Comparison of ENCODE assay signal across 21 cellular contexts in the genomic region with DNA sequence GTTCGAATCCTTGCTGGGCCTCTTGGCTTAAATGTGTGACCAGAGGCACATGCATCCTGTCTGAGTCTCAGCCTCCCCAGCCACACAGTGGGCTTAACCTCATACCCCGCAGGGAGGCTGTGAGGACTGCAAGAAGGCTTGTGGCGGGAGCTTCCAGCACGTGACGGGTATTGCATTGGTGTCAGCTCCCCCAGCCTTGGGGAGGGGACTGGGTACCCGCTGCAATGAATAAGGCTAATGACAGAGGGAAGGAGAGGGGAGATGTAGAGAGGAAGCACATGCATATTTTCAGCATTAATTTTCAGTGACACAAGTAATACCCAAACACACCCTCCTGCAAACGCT. TPM values are rescaled to one million over a fixed set of nuclear protein-coding genes. Genes with fewer than 3 reads are reported as not detected.
A peak's percentile ranks its signal among the peaks of the same experiment; 100 is the strongest.
DNase-seq lines count a peak whose midpoint lies in the region; ATAC-seq, FAIRE-seq and TF ChIP-seq lines count a peak whose summit lies in the region.
"Had no signal": no experiment of that assay in that cellular context is flagged by ENCODE, and none has a peak within 500 bp of the region (broad histone marks: within the 10 kb centered on the region; RNA-seq: fewer than 3 reads in every experiment).

No MANE protein-coding gene starts in this region.

- H3K27me3 ChIP-seq in H7 (ENCODE audit: control insufficient read depth, insufficient read depth, low read length) (no peaks in the 10 kb centered on the region), OCI-LY1 (ENCODE audit: insufficient read depth, low read length) (peaks cover 5% of the 10 kb centered on the region), H1 (replicated peaks in 1 of 4; ENCODE audit: control insufficient read depth in 3 of 4, extremely low read depth in 1 of 4, insufficient read depth in 3 of 4, low read length in 3 of 4) (no peaks in the 10 kb centered on the region; a peak in 1 of 7 replicates), neuronal stem cell (ENCODE audit: control insufficient read depth in 3 of 3, insufficient read depth in 3 of 3, low read depth in 1 of 3, low read length in 3 of 3) (peaks cover 0 to 60% (median 0%) of the 10 kb centered on the region in 3 experiments), left lung (peaks cover 0 to 50% of the 10 kb centered on the region in 2 donors)

- H3K14ac ChIP-seq in H1 (ENCODE audit: insufficient read length) (no peak overlapping the region), neuronal stem cell (ENCODE audit: low read length) (no peak overlapping the region)

- H2AFZ ChIP-seq in OCI-LY1 (ENCODE audit: low read length) (no peak overlapping the region), H1 (ENCODE audit: low read length) (0 out of 2 replicates have a peak overlapping the region, but pooled peaks have one; percentile 45), neuronal stem cell (ENCODE audit: low read length) (no peak overlapping the region)
- H2AFZ ChIP-seq: PC-9 had no signal

- no peak overlapping the region for H4K8ac ChIP-seq in H1 (ENCODE audit: extremely low read depth, insufficient read depth, low read length)
- no peak overlapping the region for H4K8ac ChIP-seq in neuronal stem cell (ENCODE audit: low read depth, low read length)

- ATAC-seq in stimulated activated naive CD8-positive, alpha-beta T cell treated with anti-CD3 and anti-CD28 coated beads, Interleukin-15, Interleukin-2, amounts not matched to agents 100 U/mL and 50 U/mL, for 24 hours: no peak
- ATAC-seq in left lung: no peak
- ATAC-seq: CD8-positive, alpha-beta T cell had no signal

- H2BK5ac ChIP-seq in H1 (ENCODE audit: low read depth, low read length): peak overlapping the region; percentile 81; the same call in 1 of the 2 replicates
- no peak overlapping the region for H2BK5ac ChIP-seq in neuronal stem cell (ENCODE audit: low read length)

- H3K56ac ChIP-seq in H1 (replicated peaks; ENCODE audit: insufficient read length, low read depth, low read length): no peak overlapping the region

- no peak overlapping the region for H3K27ac ChIP-seq in OCI-LY1 (ENCODE audit: low read depth, low read length, poor library complexity, severe bottlenecking)
- H3K27ac ChIP-seq in H1 (ENCODE audit: low read depth, low read length): no peak overlapping the region
- H3K27ac ChIP-seq in neuronal stem cell (replicated peaks; ENCODE audit: low read length): no peak overlapping the region
- no peak overlapping the region for H3K27ac ChIP-seq in kidney (ENCODE audit: low read depth in 2 of 2, low read length in 2 of 2)
- H3K27ac ChIP-seq in left lung: no peak overlapping the region
- H3K27ac ChIP-seq: PC-9 had no signal

- H3K79me2 ChIP-seq in OCI-LY1 (ENCODE audit: insufficient read depth, low read length) (no peaks in the 10 kb centered on the region), H1 (ENCODE audit: control insufficient read depth in 1 of 2, insufficient read depth in 2 of 2, low read length in 2 of 2) (no peaks in the 10 kb centered on the region)

- TF ChIP-seq CTCF in OCI-LY1 (IDR thresholded peaks at IDR 0.05; ENCODE audit: low read length): 0 out of 2 replicates have a peak, but pooled peaks have one; percentile 9
- no peak for TF ChIP-seq CTCF in H1 (IDR thresholded peaks at IDR 0.05; ENCODE audit: control extremely low read depth in 1 of 3, insufficient read depth in 1 of 3, low read depth in 1 of 3, low read length in 3 of 3)
- TF ChIP-seq CTCF in kidney (IDR thresholded peaks at IDR 0.05; ENCODE audit: borderline replicate concordance, extremely low read depth, insufficient read depth): no peak
- TF ChIP-seq CTCF in left lung (IDR thresholded peaks at IDR 0.05): no peak

- H4K91ac ChIP-seq in H1 (replicated peaks; ENCODE audit: insufficient read length, low read length): no peak overlapping the region
- H4K91ac ChIP-seq in neuronal stem cell (ENCODE audit: low read depth, low read length, poor library complexity): no peak overlapping the region

- H2AK5ac ChIP-seq in H1 (ENCODE audit: low read depth, low read length): no peak overlapping the region; the same call in 1 of the 2 replicates
- no peak overlapping the region for H2AK5ac ChIP-seq in neuronal stem cell (ENCODE audit: low read depth, low read length)

- H3K18ac ChIP-seq in H1 (ENCODE audit: extremely low read depth, low read length) (0 out of 2 replicates have a peak overlapping the region, but pooled peaks have one; percentile 29), neuronal stem cell (ENCODE audit: low read length) (no peak overlapping the region)

- H3K36me3 ChIP-seq in H7 (replicated peaks; ENCODE audit: control insufficient read depth, insufficient read depth, low read length) (no peaks in the 10 kb centered on the region), OCI-LY1 (ENCODE audit: insufficient read depth, low read length) (no peaks in the 10 kb centered on the region), H1 (ENCODE audit: control insufficient read depth in 2 of 4, insufficient read depth in 4 of 4, low read length in 3 of 4) (no peaks in the 10 kb centered on the region), neuronal stem cell (replicated peaks in 1 of 2; ENCODE audit: control insufficient read depth in 2 of 2, insufficient read depth in 2 of 2, low read length in 2 of 2) (no peaks in the 10 kb centered on the region), kidney (ENCODE audit: control insufficient read depth in 1 of 2, insufficient read depth in 2 of 2, low read length in 2 of 2) (no peaks in the 10 kb centered on the region), left lung (no peaks in the 10 kb centered on the region)
- H3K36me3 ChIP-seq: HAP-1 had no signal

- CTCF ChIA-PET in H1 (lab: Charles Lee; ENCODE audit: partially characterized antibody): interaction anchor here (0.9 to 6.2 kb wide), 12 partner anchors 9 to 197 kb away, joined by 3 to 51 read pairs (median 3); a partner anchor contains a TSS

- H3K4ac ChIP-seq in H1 (replicated peaks; ENCODE audit: insufficient read length, low read depth, low read length) (no peak overlapping the region), neuronal stem cell (ENCODE audit: low read length) (no peak overlapping the region)

- peak overlapping the region; percentile 92; the same call in 1 of the 2 replicates for H2BK15ac ChIP-seq in H1 (ENCODE audit: low read length)
- H2BK15ac ChIP-seq in neuronal stem cell (ENCODE audit: low read length): peak overlapping the region; percentile 22

- no peak overlapping the region for H3K23ac ChIP-seq in H1 (ENCODE audit: insufficient read length)
- no peak overlapping the region for H3K23ac ChIP-seq in neuronal stem cell (ENCODE audit: low read depth, low read length, poor library complexity)

- no peaks in the 10 kb centered on the region for H3F3A ChIP-seq in OCI-LY1 (ENCODE audit: insufficient read depth, low read length)

- H3K4me2 ChIP-seq in OCI-LY1 (ENCODE audit: low read length) (no peak overlapping the region), H1 (ENCODE audit: insufficient read depth in 1 of 2, low read depth in 2 of 2, low read length in 2 of 2) (peak overlapping the region; percentile 4 to 51; a peak in 1 of 4 replicates), neuronal stem cell (ENCODE audit: insufficient read depth, low read length, poor library complexity, severe bottlenecking) (no peak overlapping the region)
- H3K4me2 ChIP-seq: PC-9 had no signal

- intact Hi-C loops in kidney (cut with DNase I) (no loop called here), left lung (cut with DNase I) (no loop called here)

- POLR2A ChIA-PET in H1 (lab: Charles Lee; ENCODE audit: partially characterized antibody): interaction anchor here (0.8 to 1.5 kb wide), 3 partner anchors 9 to 112 kb away, joined by 3 to 5 read pairs (median 4); no protein-coding TSS in a partner anchor

- H3K4me1 ChIP-seq in OCI-LY1 (ENCODE audit: insufficient read depth, low read length, severe bottlenecking) (peaks cover 6% of the 10 kb centered on the region), H1 (replicated peaks in 1 of 4; ENCODE audit: control insufficient read depth in 3 of 4, insufficient read depth in 4 of 4, low read length in 3 of 4) (peaks cover 0 to 32% (median 12%) of the 10 kb centered on the region in 4 experiments; a peak in 6 of 7 replicates), neuronal stem cell (ENCODE audit: control insufficient read depth in 2 of 2, insufficient read depth in 1 of 2, low read depth in 1 of 2, low read length in 2 of 2) (peaks cover 0 to 9% of the 10 kb centered on the region in 2 donors), kidney (ENCODE audit: control insufficient read depth in 1 of 2, insufficient read depth in 1 of 2, low read depth in 1 of 2, low read length in 2 of 2) (no peaks in the 10 kb centered on the region), left lung (no peaks in the 10 kb centered on the region)
- H3K4me1 ChIP-seq: HAP-1 had no signal

- H2BK12ac ChIP-seq in H1 (ENCODE audit: low read depth, low read length): no peak overlapping the region; the same call in 1 of the 2 replicates
- H2BK12ac ChIP-seq in neuronal stem cell (ENCODE audit: low read length): no peak overlapping the region

- TF ChIP-seq RAD21 in H1 (IDR thresholded peaks at IDR 0.05 in 1 of 2, conservative IDR thresholded peaks at IDR 0.05 in 1 of 2; ENCODE audit: low read depth in 2 of 2, low read length in 2 of 2): no peak

- H3K9me3 ChIP-seq in OCI-LY1 (ENCODE audit: low read length) (no peaks in the 10 kb centered on the region), H1 (ENCODE audit: insufficient read depth in 2 of 2, low read depth in 1 of 2, low read length in 1 of 2) (no peaks in the 10 kb centered on the region), neuronal stem cell (replicated peaks in 1 of 2; ENCODE audit: control insufficient read depth in 2 of 2, insufficient read depth in 1 of 2, low read depth in 1 of 2, low read length in 2 of 2) (no peaks in the 10 kb centered on the region), kidney (ENCODE audit: control insufficient read depth in 1 of 2, low read length in 2 of 2) (no peaks in the 10 kb centered on the region), left lung (no peaks in the 10 kb centered on the region)
- H3K9me3 ChIP-seq: HAP-1 had no signal

- DNase-seq in H7: peak; percentile 73
- DNase-seq in H1 (ENCODE audit: low read depth in 1 of 2, low spot score in 2 of 2): no peak
- no peak for DNase-seq in neuronal stem cell (ENCODE audit: low spot score)
- DNase-seq in A172 (ENCODE audit: low spot score): no peak
- no peak for DNase-seq in stimulated activated naive CD8-positive, alpha-beta T cell treated with anti-CD3 and anti-CD28 coated beads, Interleukin-15, Interleukin-2, amounts not matched to agents 100 U/mL and 50 U/mL, for 24 hours
- no peak for DNase-seq in kidney
- no peak for DNase-seq in left lung
- DNase-seq: ACHN; CD8-positive, alpha-beta T cell; DND-41; NCI-H1417; NCI-H2081 treated with DMSO at 0.1 percent for 48 hours; NCI-H526 treated with DMSO at 0.1 percent for 48 hours; PC-9; RPMI8226; SHP77 had no signal

- H4K20me1 ChIP-seq in OCI-LY1 (ENCODE audit: insufficient read depth, low read length) (no peaks in the 10 kb centered on the region), H1 (replicated peaks in 1 of 2; ENCODE audit: control insufficient read depth in 1 of 2, insufficient read depth in 2 of 2, low read length in 2 of 2) (no peaks in the 10 kb centered on the region)

- H3K9me2 ChIP-seq in OCI-LY1 (ENCODE audit: low read depth, low read length): no peaks in the 10 kb centered on the region

- no peak for FAIRE-seq in H1 (lab: Jason Lieb, UNC)
- no peak for FAIRE-seq in kidney (lab: Jason Lieb, UNC)
- FAIRE-seq: GM12878, HTR-8/SVneo had no signal

- no peaks in the 10 kb centered on the region for H3K79me1 ChIP-seq in H1 (ENCODE audit: low read depth, low read length)
- H3K79me1 ChIP-seq in neuronal stem cell (ENCODE audit: low read depth, low read length): peaks cover 2% of the 10 kb centered on the region

- H3K9ac ChIP-seq in OCI-LY1 (ENCODE audit: low read length): no peak overlapping the region
- H3K9ac ChIP-seq in H1 (replicated peaks in 1 of 4; ENCODE audit: extremely low read depth in 1 of 4, low read depth in 3 of 4, low read length in 3 of 4): no peak overlapping the region
- H3K9ac ChIP-seq in neuronal stem cell (ENCODE audit: low read depth, low read length, poor library complexity): no peak overlapping the region
- no peak overlapping the region for H3K9ac ChIP-seq in kidney (ENCODE audit: low read length in 2 of 2)

- no peak overlapping the region for H4K5ac ChIP-seq in H1 (ENCODE audit: insufficient read length, low read depth, low read length)

- H3K4me3 ChIP-seq in H7 (ENCODE audit: insufficient read depth, low read depth, low read length) (no peak overlapping the region), OCI-LY1 (ENCODE audit: low read depth, low read length, poor library complexity, severe bottlenecking) (no peak overlapping the region), H1 (ENCODE audit: extremely low read depth in 1 of 4, insufficient read depth in 2 of 4, low read depth in 3 of 4, low read length in 4 of 4) (no peak overlapping the region), neuronal stem cell (ENCODE audit: low read length in 2 of 2) (no peak overlapping the region), kidney (ENCODE audit: low read length in 2 of 2) (no peak overlapping the region), left lung (no peak overlapping the region)
- H3K4me3 ChIP-seq: GM12878, HAP-1, PC-9 had no signal

- no peak for TF ChIP-seq POLR2A in H1 (IDR thresholded peaks at IDR 0.05; ENCODE audit: control extremely low read depth in 1 of 2, low read depth in 2 of 2, low read length in 2 of 2)

- WGBS in H1 (ENCODE audit: extremely low coverage in 1 of 2, insufficient coverage in 1 of 2, insufficient read length in 1 of 2, insufficient replicate concordance in 2 of 2, low coverage in 1 of 2, low lambda C conversion rate in 2 of 2, missing lambda C conversion rate in 1 of 2), 2 experiments: 55% methylated on average over 7 of the region's 7 CpGs; no CpG with 5 or more reads in 1 of the 2 experiments
- WGBS in neuronal stem cell (ENCODE audit: extremely low coverage in 2 of 2, insufficient read length in 2 of 2, insufficient replicate concordance in 1 of 2), 2 donors: no CpG with 5 or more reads among the region's 7 CpGs

- H2BK120ac ChIP-seq in H1 (replicated peaks; ENCODE audit: low read depth, low read length) (no peak overlapping the region), neuronal stem cell (ENCODE audit: low read depth, low read length) (no peak overlapping the region)

- no peak overlapping the region for H2BK20ac ChIP-seq in H1 (ENCODE audit: low read length)

- TF ChIP-seq EP300 in H1 (IDR thresholded peaks at IDR 0.05; ENCODE audit: borderline replicate concordance in 1 of 2, low read depth in 2 of 2, low read length in 2 of 2): no peak

- no peaks in the 10 kb centered on the region; the same call in 1 of the 2 replicates for H3K23me2 ChIP-seq in H1 (ENCODE audit: low read depth, low read length)

RNA-seq across cellular contexts. Expression of a gene that starts 8.1 kb away (rescaled TPM):
- 0.76 and 1.3 TPM in 2 replicates for total RNA-seq in H7 (2014; rRNA removed; shearing (Covaris generic))
- total RNA-seq in H1 (2021; fragmentation: NEBNext Ultra II Directional; extraction: Animal tissue kit (Norgen Biotek cat#: 25700)): 4.4 and 5.1 TPM in 2 replicates
- 1.9 and 3.8 TPM in 2 replicates for polyA plus RNA-seq in H1 (2011; rRNA removed)
- polyA plus RNA-seq in H1 (2011; cell fraction: cytosol; rRNA removed): 1.5 TPM
- polyA plus RNA-seq in H1 (2011; cell fraction: nucleus; rRNA removed): 2.6 TPM
- polyA plus RNA-seq in H1 (2012, experiment 1 of 2): 2.0 to 4.3 TPM (median 3.4 TPM) in 4 replicates
- 3.1 TPM for polyA plus RNA-seq in H1 (2012, experiment 2 of 2)
- polyA plus RNA-seq in H1 (2013, experiment 1 of 2): 3.4 TPM
- 3.6 TPM for polyA plus RNA-seq in H1 (2013, experiment 2 of 2)
- 1.5 and 1.9 TPM in 2 replicates for polyA minus RNA-seq in H1 (2011; rRNA and poly(A)+ RNA removed)
- polyA minus RNA-seq in H1 (2011; cell fraction: cytosol; rRNA and poly(A)+ RNA removed): 3.6 TPM
- 1.8 TPM for polyA minus RNA-seq in H1 (2011; cell fraction: nucleus; rRNA and poly(A)+ RNA removed)
- 0.29 TPM for polyA plus RNA-seq in neuronal stem cell (2013, experiment 1 of 2)
- polyA plus RNA-seq in neuronal stem cell (2013, experiment 2 of 2): 0.28 TPM
- total RNA-seq in A172 (2014; rRNA removed; shearing (Covaris generic)): 0.50 and 0.59 TPM in 2 replicates
- 3.4 TPM for total RNA-seq in kidney
- polyA plus RNA-seq in kidney (ENCODE audit: insufficient read depth, low read depth, low replicate concordance): 1.1 TPM
- 1 to 10 TPM; 1.2 to 1.3 TPM for total RNA-seq in left lung
- total RNA-seq: GM12878 had no signal
- polyA plus RNA-seq: IgD-negative memory B cell had no signal

Comparison
In these comparisons a context has a peak if more than half of its experiments do, and no peak if none do; other contexts are left out.
1. H3K4me2 ChIP-seq: peak in H1 (2 of 2); none in OCI-LY1 (single experiment) and neuronal stem cell (single experiment).